In genomic region chr20:41028359-41029149, GRCh38 we compare ENCODE assay signal across 8 cellular contexts. TPM values are rescaled to one million over a fixed set of nuclear protein-coding genes. Genes with fewer than 3 reads are reported as not detected.
DNase-seq lines count a peak whose midpoint lies in the region; ATAC-seq and TF ChIP-seq lines count a peak whose summit lies in the region.

TSS of gene TOP1 (plus strand) at chr20:41028822. CDS start at chr20:41029068, 246 bp downstream.

- H3K4me3 Mint-ChIP-seq in activated T-helper 2 cell treated with anti-CD3 and anti-CD28 coated beads, Interferon-gamma antibody, Interleukin-2, Interleukin-4, amounts not matched to agents 10 μg/mL and 5 μg/mL and 100 μg/mL, durations not matched to agents 14 hours and 24 hours and 36 hours (ENCODE audit: low read depth), result peak within 1 kb of the TSS; percentile 82
- H3K4me3 Mint-ChIP-seq in natural killer cell, result peak within 1 kb of the TSS; percentile 98

- no peaks in the 10 kb centered on the region for H3K9me3 Mint-ChIP-seq in activated T-helper 2 cell treated with anti-CD3 and anti-CD28 coated beads, Interferon-gamma antibody, Interleukin-2, Interleukin-4, amounts not matched to agents 10 μg/mL and 5 μg/mL and 100 μg/mL, durations not matched to agents 14 hours and 24 hours and 36 hours
- no peaks in the 10 kb centered on the region for H3K9me3 Mint-ChIP-seq in natural killer cell

- H3K4me3 ChIP-seq in RWPE2 (ENCODE audit: severe bottlenecking) (peak within 1 kb of the TSS; percentile 73), fibroblast of mammary gland (ENCODE audit: control insufficient read depth, low read depth, low read length) (peak within 1 kb of the TSS; percentile 77)

- H3K27me3 Mint-ChIP-seq in activated T-helper 2 cell treated with anti-CD3 and anti-CD28 coated beads, Interferon-gamma antibody, Interleukin-2, Interleukin-4, amounts not matched to agents 10 μg/mL and 5 μg/mL and 100 μg/mL, durations not matched to agents 14 hours and 24 hours and 36 hours (ENCODE audit: low read depth), result no peaks in the 10 kb centered on the region
- H3K27me3 Mint-ChIP-seq in natural killer cell (ENCODE audit: low read depth in 2 of 2), result no peaks in the 10 kb centered on the region

- peaks cover 41% of the 10 kb centered on the region for H3K36me3 Mint-ChIP-seq in activated T-helper 2 cell treated with anti-CD3 and anti-CD28 coated beads, Interferon-gamma antibody, Interleukin-2, Interleukin-4, amounts not matched to agents 10 μg/mL and 5 μg/mL and 100 μg/mL, durations not matched to agents 14 hours and 24 hours and 36 hours (ENCODE audit: low read depth)
- H3K36me3 Mint-ChIP-seq in natural killer cell, result no peaks in the 10 kb centered on the region

- H3K27ac ChIP-seq in RWPE2 (ENCODE audit: poor library complexity, severe bottlenecking), result peak within 1 kb of the TSS; percentile 79

- ATAC-seq in RWPE2 (ENCODE audit: low read depth) (peak; percentile 91), natural killer cell (peak; percentile 95 to 99 (median 96))

- H3K4me1 ChIP-seq in RWPE2 (ENCODE audit: insufficient read depth, poor library complexity, severe bottlenecking), result peaks cover 35% of the 10 kb centered on the region

- H3K36me3 ChIP-seq in RWPE2 (ENCODE audit: low read depth), result peaks cover 41% of the 10 kb centered on the region

- H3K27me3 ChIP-seq in RWPE2 (ENCODE audit: insufficient read depth, poor library complexity, severe bottlenecking), result no peaks in the 10 kb centered on the region

- no peak for TF ChIP-seq CTCF in RWPE2 (IDR thresholded peaks at IDR 0.05; ENCODE audit: poor library complexity, severe bottlenecking)
- TF ChIP-seq CTCF in fibroblast of mammary gland (conservative IDR thresholded peaks at IDR 0.05; ENCODE audit: control insufficient read depth, insufficient read depth, low read depth, low read length), result no peak
- no peak for TF ChIP-seq CTCF in natural killer cell (IDR thresholded peaks at IDR 0.05)

- peak within 1 kb of the TSS; percentile 76 for H3K27ac Mint-ChIP-seq in activated T-helper 2 cell treated with anti-CD3 and anti-CD28 coated beads, Interferon-gamma antibody, Interleukin-2, Interleukin-4, amounts not matched to agents 10 μg/mL and 5 μg/mL and 100 μg/mL, durations not matched to agents 14 hours and 24 hours and 36 hours
- H3K27ac Mint-ChIP-seq in natural killer cell, result peak within 1 kb of the TSS; percentile 94 to 98

- peak; percentile 100 for DNase-seq in EH (ENCODE audit: low read depth)
- peak; percentile 99 for DNase-seq in H4 (ENCODE audit: low spot score)
- DNase-seq in LoVo (ENCODE audit: low spot score), result peak; percentile 98
- peak; percentile 100 for DNase-seq in RWPE2 (ENCODE audit: low spot score)
- peak; percentile 100 for DNase-seq in activated T-helper 2 cell treated with anti-CD3 and anti-CD28 coated beads, Interferon-gamma antibody, Interleukin-2, Interleukin-4, amounts not matched to agents 10 μg/mL and 5 μg/mL and 100 μg/mL, durations not matched to agents 14 hours and 24 hours and 36 hours (ENCODE audit: low spot score)
- peak; percentile 100 for DNase-seq in fibroblast of mammary gland (ENCODE audit: low read depth)
- peak; percentile 100 for DNase-seq in natural killer cell
- peak; percentile 100 for DNase-seq in stimulated activated naive CD4-positive, alpha-beta T cell treated with Interleukin-2 at 50 U/mL for 16 hours (lab: John Stamatoyannopoulos, UW)

- H3K9me3 ChIP-seq in RWPE2 (ENCODE audit: severe bottlenecking), result no peaks in the 10 kb centered on the region

- intact Hi-C loops in activated T-helper 2 cell treated with anti-CD3 and anti-CD28 coated beads, Interferon-gamma antibody, Interleukin-2, Interleukin-4, amounts not matched to agents 10 μg/mL and 5 μg/mL and 100 μg/mL, durations not matched to agents 14 hours and 24 hours and 36 hours (cut with micrococcal nuclease), result loop anchor here (1.0 to 2.0 kb wide), 4 partner anchors 25 to 108 kb away; partner anchors contain the start of gene PLCG1
- intact Hi-C loops in natural killer cell (cut with micrococcal nuclease), result loop anchor here (2.0 kb wide), 2 partner anchors 20 to 66 kb away; no protein-coding TSS in a partner anchor

- peaks cover 41% of the 10 kb centered on the region for H3K4me1 Mint-ChIP-seq in activated T-helper 2 cell treated with anti-CD3 and anti-CD28 coated beads, Interferon-gamma antibody, Interleukin-2, Interleukin-4, amounts not matched to agents 10 μg/mL and 5 μg/mL and 100 μg/mL, durations not matched to agents 14 hours and 24 hours and 36 hours (ENCODE audit: low read depth)
- peaks cover 41 to 47% of the 10 kb centered on the region in 2 donors for H3K4me1 Mint-ChIP-seq in natural killer cell

RNA-seq across cellular contexts. Expression of gene TOP1, which starts in this region (rescaled TPM):
- 12.7 and 14.3 TPM in 2 replicates for total RNA-seq in H4 (2014; rRNA removed; shearing (Covaris generic))
- total RNA-seq in activated T-helper 2 cell treated with anti-CD3 and anti-CD28 coated beads, Interferon-gamma antibody, Interleukin-2, Interleukin-4, amounts not matched to agents 10 μg/mL and 5 μg/mL and 100 μg/mL, durations not matched to agents 14 hours and 24 hours and 36 hours, result 116 and 118 TPM in 2 replicates
- total RNA-seq in natural killer cell, result 10 to 100 TPM; 32.2 to 36.3 (median 36.3) TPM

Comparison
In these comparisons a context has a peak if more than half of its experiments do, and no peak if none do; other contexts are left out.
1. Peak in every context shown above with its lines: DNase-seq, ATAC-seq, H3K4me3 ChIP-seq and H3K27ac ChIP-seq.